9 cellular contexts compared by ENCODE assay signal in genomic region chr1:157044326-157044725, GRCh38. TPM values are rescaled to one million over a fixed set of nuclear protein-coding genes. Genes with fewer than 3 reads are reported as not detected.
A peak's percentile ranks its signal among the peaks of the same experiment; 100 is the strongest.
DNase-seq lines count a peak whose midpoint lies in the region; TF ChIP-seq lines count a peak whose summit lies in the region.
"Had no signal": no experiment of that assay in that cellular context is flagged by ENCODE, and none has a peak within 500 bp of the region (broad histone marks: within the 10 kb centered on the region; RNA-seq: fewer than 3 reads in every experiment).

No MANE protein-coding gene starts in this region.

- no peak overlapping the region for H2AFZ ChIP-seq in KMS-11 (ENCODE audit: low read depth)

- no peaks in the 10 kb centered on the region for H3K27me3 ChIP-seq in KMS-11 (ENCODE audit: insufficient read depth, low read depth)
- H3K27me3 ChIP-seq in endodermal cell (ENCODE audit: control insufficient read depth, insufficient read depth, low read length, poor library complexity, severe bottlenecking), result no peaks in the 10 kb centered on the region

- no peaks in the 10 kb centered on the region for H3K9me3 ChIP-seq in endodermal cell (ENCODE audit: control insufficient read depth, low read length)

- H3K79me2 ChIP-seq in KMS-11 (ENCODE audit: insufficient read depth, low read depth), result peaks cover 7% of the 10 kb centered on the region; the same call in 1 of the 2 replicates

- TF ChIP-seq CTCF in AG04449 (IDR thresholded peaks at IDR 0.05; ENCODE audit: insufficient read depth, low read length, missing control alignments), result no peak
- no peak for TF ChIP-seq CTCF in KMS-11 (conservative IDR thresholded peaks at IDR 0.05; ENCODE audit: low read depth, low read length)
- no peak for TF ChIP-seq CTCF in endodermal cell (conservative IDR thresholded peaks at IDR 0.05)
- no peak for TF ChIP-seq CTCF in nephron progenitor cell (IDR thresholded peaks at IDR 0.05)

- H3K36me3 Mint-ChIP-seq in endodermal cell (ENCODE audit: low read depth), result no peaks in the 10 kb centered on the region
- peaks cover 3% of the 10 kb centered on the region for H3K36me3 Mint-ChIP-seq in nephron progenitor cell (ENCODE audit: low read depth)

- H3K36me3 ChIP-seq in KMS-11 (ENCODE audit: insufficient read depth) (no peaks in the 10 kb centered on the region), endodermal cell (ENCODE audit: control insufficient read depth, insufficient read depth, low read length) (peaks cover 4% of the 10 kb centered on the region)

- H3K27ac ChIP-seq in KMS-11, result 0 out of 2 replicates have a peak overlapping the region, but pooled peaks have one; percentile 52
- no peak overlapping the region for H3K27ac ChIP-seq in endodermal cell (ENCODE audit: low read depth, low read length)

- H3K4me3 ChIP-seq in AG04449 (ENCODE audit: low read depth, low read length) (peak overlapping the region; percentile 70), KMS-11 (IDR thresholded peaks at IDR 0.05; ENCODE audit: insufficient read depth, low read depth, low read length) (peak overlapping the region; percentile 88), endodermal cell (ENCODE audit: low read length) (peak overlapping the region; percentile 98)

- H3K27me3 Mint-ChIP-seq in endodermal cell (ENCODE audit: insufficient read depth) (no peaks in the 10 kb centered on the region), nephron progenitor cell (ENCODE audit: low read depth, poor library complexity) (peaks cover 3% of the 10 kb centered on the region)

- H4K20me1 ChIP-seq in KMS-11 (ENCODE audit: insufficient read depth), result no peaks in the 10 kb centered on the region

- H3K4me1 Mint-ChIP-seq in endodermal cell (peaks cover 61% of the 10 kb centered on the region), nephron progenitor cell (peaks cover 58% of the 10 kb centered on the region)

- H3K4me2 ChIP-seq in KMS-11, result peak overlapping the region; percentile 76

- WGBS in endodermal cell (ENCODE audit: insufficient coverage in 1 of 2, insufficient read length in 1 of 2), 2 experiments, result 17 to 26% methylated on average over 2 to 5 of the region's 6 CpGs

- H3K27ac Mint-ChIP-seq in endodermal cell, result peak overlapping the region; percentile 78
- peak overlapping the region; percentile 8 for H3K27ac Mint-ChIP-seq in nephron progenitor cell
- H3K27ac Mint-ChIP-seq: activated CD8-positive, alpha-beta memory T cell treated with anti-CD3 and anti-CD28 coated beads, Interleukin-2, amount 10 ng/mL, durations not matched to agents 7 days and 5 days had no signal

- H3K4me3 Mint-ChIP-seq in endodermal cell, result peak overlapping the region; percentile 77
- peak overlapping the region; percentile 99 for H3K4me3 Mint-ChIP-seq in nephron progenitor cell

- H3K9ac ChIP-seq in KMS-11, result peak overlapping the region; percentile 80; the same call in 1 of the 2 replicates
- H3K9ac ChIP-seq in endodermal cell (ENCODE audit: extremely low read depth, low read length, poor library complexity, severe bottlenecking), result peak overlapping the region; percentile 94

- H3K9me3 Mint-ChIP-seq in endodermal cell (no peaks in the 10 kb centered on the region), nephron progenitor cell (no peaks in the 10 kb centered on the region)

- CTCF ChIA-PET in AG04449 (lab: Yijun Ruan, JAX), result interaction anchor here (0.7 to 1.6 kb wide), 4 partner anchors 12 to 45 kb away, joined by 3 to 6 read pairs (median 4); no protein-coding TSS in a partner anchor

- DNase-seq in AG04449 (ENCODE audit: low read depth, low spot score), result no peak
- DNase-seq in endodermal cell, result no peak
- DNase-seq in nephron progenitor cell, result no peak
- no peak for DNase-seq in NAMALWA (ENCODE audit: low spot score)
- no peak for DNase-seq in HT-29 (ENCODE audit: low spot score)
- DNase-seq in SW 1271 (lab: John Stamatoyannopoulos, UW), result no peak
- DNase-seq in NCI-H2196 (lab: John Stamatoyannopoulos, UW; ENCODE audit: unreplicated experiment), result no peak
- DNase-seq: activated CD8-positive, alpha-beta memory T cell treated with anti-CD3 and anti-CD28 coated beads, Interleukin-2, amount 10 ng/mL, durations not matched to agents 7 days and 5 days had no signal

- POLR2A ChIA-PET in AG04449 (lab: Yijun Ruan, JAX), result no interaction called here

- H3K4me1 ChIP-seq in KMS-11 (ENCODE audit: low read depth, poor library complexity, severe bottlenecking) (peaks cover 45% of the 10 kb centered on the region), endodermal cell (ENCODE audit: control insufficient read depth, insufficient read depth, low read length) (peaks cover 18% of the 10 kb centered on the region)

RNA-seq across cellular contexts. Expression of gene ARHGEF11, which starts 1.2 kb away (rescaled TPM):
- 10 to 100 TPM; 54.2 to 56.5 TPM for total RNA-seq in endodermal cell
- 34.2 TPM for polyA plus RNA-seq in endodermal cell (2013, experiment 1 of 2)
- 31.3 TPM for polyA plus RNA-seq in endodermal cell (2013, experiment 2 of 2)
- total RNA-seq in HT-29 (2014; rRNA removed; shearing (Covaris generic)), result 24.9 and 28.6 TPM in 2 replicates

RNA-seq across cellular contexts. Expression of gene ETV3L, which starts 55.3 kb away (rescaled TPM):
- under 1 TPM in 1 of 2 donors, not detected in 1; 0.26 TPM for total RNA-seq in endodermal cell
- polyA plus RNA-seq in endodermal cell (2013, experiment 1 of 2), result 0.36 TPM
- 0.12 TPM for polyA plus RNA-seq in endodermal cell (2013, experiment 2 of 2)
- total RNA-seq in HT-29 (2014; rRNA removed; shearing (Covaris generic)), result not detected in 2 replicates
- total RNA-seq: activated CD8-positive, alpha-beta memory T cell treated with anti-CD3 and anti-CD28 coated beads, Interleukin-2, amount 10 ng/mL, durations not matched to agents 7 days and 5 days had no signal
